ENCODE assay signal across 22 cellular contexts in the genomic region with DNA sequence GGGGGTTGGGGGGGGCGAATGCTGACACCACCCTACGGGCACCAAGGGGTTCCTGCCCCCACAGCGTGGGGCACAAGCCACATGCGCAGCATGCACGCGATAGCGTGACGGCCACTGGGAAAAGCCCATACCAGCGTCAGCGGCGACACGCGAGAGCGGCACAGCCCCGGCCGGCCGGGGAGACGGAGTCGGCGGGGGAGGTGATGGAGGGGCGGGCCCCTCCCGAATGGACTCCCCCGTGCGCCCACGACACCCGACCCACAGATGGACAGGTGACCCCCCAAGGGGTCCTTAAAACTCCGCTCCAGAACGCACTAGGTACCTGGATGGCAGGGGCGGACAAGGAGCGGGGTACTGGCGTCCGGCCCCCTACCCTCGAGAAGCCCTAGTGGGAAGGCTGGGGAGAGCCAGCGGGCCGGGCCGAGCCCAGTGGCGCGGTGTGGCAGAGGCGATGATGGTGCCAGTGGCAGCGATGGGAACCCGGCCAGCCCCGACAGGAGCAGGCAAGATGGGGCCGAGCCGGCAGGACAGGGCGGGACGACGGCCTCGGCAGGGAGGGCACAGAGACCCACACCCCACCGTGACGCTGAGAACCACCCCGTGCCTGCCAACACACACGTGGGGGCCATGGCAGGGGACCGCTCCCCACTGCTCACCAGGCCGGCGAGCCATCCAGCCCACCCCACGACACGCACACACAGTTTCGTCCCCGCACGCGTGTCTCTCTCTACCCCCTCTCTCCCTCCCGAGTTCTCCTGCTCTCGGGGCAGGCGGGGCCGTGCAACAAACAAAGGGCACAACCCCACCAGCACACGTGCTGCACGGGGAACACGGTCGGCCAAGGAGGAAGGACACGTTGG.
DNase-seq lines count a peak whose midpoint lies in the region; ATAC-seq and TF ChIP-seq lines count a peak whose summit lies in the region.
"Had no signal": no experiment of that assay in that cellular context is flagged by ENCODE, and none has a peak within 500 bp of the region (broad histone marks: within the 10 kb centered on the region; RNA-seq: fewer than 3 reads in every experiment).

No MANE protein-coding gene starts in this region.

- no peaks in the 10 kb centered on the region for H3K4me1 Mint-ChIP-seq in activated T-cell treated with anti-CD3 and anti-CD28 coated beads, Interleukin-2, amount 50 U/mL, for 24 hours (ENCODE audit: low read depth)
- H3K4me1 Mint-ChIP-seq in chondrocyte (ENCODE audit: low read depth): no peaks in the 10 kb centered on the region
- no peaks in the 10 kb centered on the region for H3K4me1 Mint-ChIP-seq in stimulated activated effector memory CD8-positive, alpha-beta T cell treated with anti-CD3 and anti-CD28 coated beads, Interleukin-12 subunit alpha, Interleukin-12 subunit beta, amount 100 ng/mL, for 72 hours
- H3K4me1 Mint-ChIP-seq: CD8-positive, alpha-beta memory T cell; IgD-negative memory B cell had no signal

- no peak overlapping the region for H3K27ac Mint-ChIP-seq in activated T-cell treated with anti-CD3 and anti-CD28 coated beads, Interleukin-2, amount 50 U/mL, for 24 hours
- H3K27ac Mint-ChIP-seq in chondrocyte (ENCODE audit: unreplicated experiment): no peak overlapping the region
- no peak overlapping the region for H3K27ac Mint-ChIP-seq in stimulated activated effector memory CD8-positive, alpha-beta T cell treated with anti-CD3 and anti-CD28 coated beads, Interleukin-12 subunit alpha, Interleukin-12 subunit beta, amount 100 ng/mL, for 72 hours
- H3K27ac Mint-ChIP-seq: CD8-positive, alpha-beta memory T cell had no signal

- H3K4me3 ChIP-seq in lung: no peak overlapping the region
- H3K4me3 ChIP-seq: BLaER1 treated with 17β-estradiol and CSF1 and Interleukin-3, amounts not matched to agents 10 nM and 100 nM had no signal

- peaks cover 18% of the 10 kb centered on the region for H3K36me3 Mint-ChIP-seq in activated T-cell treated with anti-CD3 and anti-CD28 coated beads, Interleukin-2, amount 50 U/mL, for 24 hours (ENCODE audit: low read depth)
- H3K36me3 Mint-ChIP-seq in chondrocyte (ENCODE audit: low read depth): peaks cover 1% of the 10 kb centered on the region
- no peaks in the 10 kb centered on the region for H3K36me3 Mint-ChIP-seq in stimulated activated effector memory CD8-positive, alpha-beta T cell treated with anti-CD3 and anti-CD28 coated beads, Interleukin-12 subunit alpha, Interleukin-12 subunit beta, amount 100 ng/mL, for 72 hours
- H3K36me3 Mint-ChIP-seq: IgD-negative memory B cell had no signal

- no peak overlapping the region for H3K27ac ChIP-seq in lung (ENCODE audit: low read depth in 1 of 2, low read length in 1 of 2)
- H3K27ac ChIP-seq: 22Rv1; BLaER1 treated with 17β-estradiol and CSF1 and Interleukin-3, amounts not matched to agents 10 nM and 100 nM; RWPE1 had no signal

- no peaks in the 10 kb centered on the region for H3K27me3 ChIP-seq in lung (ENCODE audit: control insufficient read depth, insufficient read depth)
- H3K27me3 ChIP-seq: BLaER1 treated with 17β-estradiol and CSF1 and Interleukin-3, amounts not matched to agents 10 nM and 100 nM had no signal

- H3K27me3 Mint-ChIP-seq in activated T-cell treated with anti-CD3 and anti-CD28 coated beads, Interleukin-2, amount 50 U/mL, for 24 hours: no peaks in the 10 kb centered on the region
- no peaks in the 10 kb centered on the region for H3K27me3 Mint-ChIP-seq in chondrocyte (ENCODE audit: low read depth)
- H3K27me3 Mint-ChIP-seq: CD8-positive, alpha-beta memory T cell; IgD-negative memory B cell had no signal

- H3K4me3 Mint-ChIP-seq in activated T-cell treated with anti-CD3 and anti-CD28 coated beads, Interleukin-2, amount 50 U/mL, for 24 hours: no peak overlapping the region
- H3K4me3 Mint-ChIP-seq in chondrocyte (ENCODE audit: unreplicated experiment): no peak overlapping the region
- H3K4me3 Mint-ChIP-seq in stimulated activated effector memory CD8-positive, alpha-beta T cell treated with anti-CD3 and anti-CD28 coated beads, Interleukin-12 subunit alpha, Interleukin-12 subunit beta, amount 100 ng/mL, for 72 hours: no peak overlapping the region
- H3K4me3 Mint-ChIP-seq: CD8-positive, alpha-beta memory T cell; IgD-negative memory B cell had no signal

- peak; percentile 4 for ATAC-seq in lung (ENCODE audit: insufficient read depth, low FRiP score)
- peak; percentile 28 for ATAC-seq in stimulated activated effector memory CD8-positive, alpha-beta T cell treated with anti-CD3 and anti-CD28 coated beads, Interleukin-12 subunit alpha, Interleukin-12 subunit beta, amount 100 ng/mL, for 72 hours
- no peak for ATAC-seq in GM21737 (IDR thresholded peaks at IDR 0.05; ENCODE audit: unreplicated experiment)

- H3K36me3 ChIP-seq in lung (ENCODE audit: control insufficient read depth in 2 of 2, insufficient read depth in 2 of 2, low read length in 2 of 2): no peaks in the 10 kb centered on the region
- H3K36me3 ChIP-seq: BLaER1 treated with 17β-estradiol and CSF1 and Interleukin-3, amounts not matched to agents 10 nM and 100 nM had no signal

- no peaks in the 10 kb centered on the region for H3K4me1 ChIP-seq in lung (ENCODE audit: control insufficient read depth in 2 of 2, insufficient read depth in 2 of 2, low read length in 2 of 2)
- H3K4me1 ChIP-seq: BLaER1 treated with 17β-estradiol and CSF1 and Interleukin-3, amounts not matched to agents 10 nM and 100 nM had no signal

- WGBS in lung, 2 donors: 79 to 83% methylated on average over 65 to 70 of the region's 70 CpGs

- H3K9me3 ChIP-seq in lung (ENCODE audit: control insufficient read depth in 2 of 2, insufficient read depth in 1 of 2, low read length in 1 of 2): peaks cover 0 to 45% of the 10 kb centered on the region in 2 donors

- no peak for TF ChIP-seq CTCF in chondrocyte (IDR thresholded peaks at IDR 0.05)
- no peak for TF ChIP-seq CTCF in lung (IDR thresholded peaks at IDR 0.05; ENCODE audit: control extremely low read depth, extremely low read depth)

- DNase-seq in activated T-cell treated with anti-CD3 and anti-CD28 coated beads, Interleukin-2, amount 50 U/mL, for 24 hours: peak; percentile 11
- DNase-seq in activated T-cell treated with anti-CD3 and anti-CD28 coated beads for 4 hours: no peak
- DNase-seq in chondrocyte (ENCODE audit: low spot score): peak; percentile 55
- DNase-seq in lung (ENCODE audit: low spot score): no peak
- DNase-seq in stimulated activated effector memory CD8-positive, alpha-beta T cell treated with anti-CD3 and anti-CD28 coated beads, Interleukin-12 subunit alpha, Interleukin-12 subunit beta, amount 100 ng/mL, for 72 hours (ENCODE audit: low spot score in 2 of 2): no peak
- no peak for DNase-seq in AG08395 (ENCODE audit: low spot score)
- no peak for DNase-seq in DMS53 (lab: John Stamatoyannopoulos, UW)
- DNase-seq: ACHN; Calu3; CD8-positive, alpha-beta memory T cell; DMS153; NCI-H1105; NCI-H146; NCI-H2029; NCI-H226; NCI-H510A treated with DMSO at 0.1 percent for 48 hours; NCI-H748 treated with DMSO at 0.1 percent for 48 hours had no signal

- H3K9me3 Mint-ChIP-seq in activated T-cell treated with anti-CD3 and anti-CD28 coated beads, Interleukin-2, amount 50 U/mL, for 24 hours: peaks cover 35% of the 10 kb centered on the region
- peaks cover 30% of the 10 kb centered on the region for H3K9me3 Mint-ChIP-seq in chondrocyte (ENCODE audit: low read depth)
- peaks cover 13% of the 10 kb centered on the region for H3K9me3 Mint-ChIP-seq in stimulated activated effector memory CD8-positive, alpha-beta T cell treated with anti-CD3 and anti-CD28 coated beads, Interleukin-12 subunit alpha, Interleukin-12 subunit beta, amount 100 ng/mL, for 72 hours

Comparison
In these comparisons a context has a peak if more than half of its experiments do, and no peak if none do; other contexts are left out.
1. DNase-seq: peak in activated T-cell treated with anti-CD3 and anti-CD28 coated beads, Interleukin-2, amount 50 U/mL, for 24 hours (single experiment) and chondrocyte (single experiment); none in activated T-cell treated with anti-CD3 and anti-CD28 coated beads for 4 hours (single experiment), lung (single experiment), stimulated activated effector memory CD8-positive, alpha-beta T cell treated with anti-CD3 and anti-CD28 coated beads, Interleukin-12 subunit alpha, Interleukin-12 subunit beta, amount 100 ng/mL, for 72 hours (0 of 2), AG08395 (single experiment) and DMS53 (single experiment).